1 cellular context compared by ENCODE assay signal in the genomic region with DNA sequence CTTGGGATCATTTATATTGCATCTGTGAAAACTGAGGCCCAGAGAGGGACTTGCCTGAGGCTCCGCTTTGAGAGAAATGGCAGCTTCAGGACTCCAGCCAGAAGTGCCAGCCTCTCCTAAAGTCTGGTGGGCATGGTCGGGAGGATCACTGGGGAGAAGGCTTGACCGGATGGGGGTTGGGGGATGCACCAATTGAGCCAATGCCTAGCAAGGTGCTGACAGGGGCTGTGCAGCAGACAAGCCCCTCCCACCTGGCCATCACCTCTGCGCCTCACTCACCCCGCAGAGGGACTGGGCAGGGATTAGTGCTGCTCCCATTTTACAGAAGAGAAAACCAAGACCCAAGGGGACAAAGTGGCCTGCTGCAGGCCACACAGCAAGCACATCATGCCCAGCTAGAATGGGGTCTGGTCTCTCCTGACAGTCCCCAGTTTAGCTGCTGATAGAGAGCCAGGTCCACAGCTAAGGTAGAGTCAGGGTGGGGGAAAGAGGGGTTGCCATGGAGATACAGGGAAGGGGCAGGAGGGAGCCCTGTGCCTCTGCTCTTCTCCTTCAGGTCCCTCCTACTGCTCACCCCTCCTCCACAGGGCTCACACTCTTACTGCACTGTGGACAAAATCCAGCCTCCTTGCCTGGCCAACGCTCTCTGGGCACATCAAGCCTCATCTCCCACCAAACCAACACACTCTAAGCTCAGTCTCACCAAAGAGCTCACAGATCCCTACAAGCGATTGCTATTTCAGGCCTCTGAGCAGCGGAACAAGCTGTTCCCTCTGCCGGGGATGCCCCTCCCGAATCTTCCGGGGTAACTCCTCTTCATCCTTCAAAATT.
TF ChIP-seq lines count a peak whose summit lies in the region.

No MANE protein-coding gene starts in this region.

TF ChIP-seq in IMR-90, 13 proteins besides CTCF, POLR2A, EP300 and RAD21 (continued from another document):
- TF ChIP-seq, protein P1, sequence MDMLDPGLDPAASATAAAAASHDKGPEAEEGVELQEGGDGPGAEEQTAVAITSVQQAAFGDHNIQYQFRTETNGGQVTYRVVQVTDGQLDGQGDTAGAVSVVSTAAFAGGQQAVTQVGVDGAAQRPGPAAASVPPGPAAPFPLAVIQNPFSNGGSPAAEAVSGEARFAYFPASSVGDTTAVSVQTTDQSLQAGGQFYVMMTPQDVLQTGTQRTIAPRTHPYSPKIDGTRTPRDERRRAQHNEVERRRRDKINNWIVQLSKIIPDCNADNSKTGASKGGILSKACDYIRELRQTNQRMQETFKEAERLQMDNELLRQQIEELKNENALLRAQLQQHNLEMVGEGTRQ (IDR thresholded peaks at IDR 0.05; ENCODE audit: low read depth, low read length), result no peak
- no peak for TF ChIP-seq BHLHE40 (IDR thresholded peaks at IDR 0.05; ENCODE audit: low read depth, low read length)
- no peak for TF ChIP-seq MAZ (IDR thresholded peaks at IDR 0.05; ENCODE audit: borderline replicate concordance, low read depth, low read length)
- TF ChIP-seq RFX5 (IDR thresholded peaks at IDR 0.05; ENCODE audit: low read depth, low read length), result no peak
- no peak for TF ChIP-seq FOS (IDR thresholded peaks at IDR 0.05; ENCODE audit: low read depth, low read length)
